ENCODE assay signal across 8 cellular contexts in the genomic region with DNA sequence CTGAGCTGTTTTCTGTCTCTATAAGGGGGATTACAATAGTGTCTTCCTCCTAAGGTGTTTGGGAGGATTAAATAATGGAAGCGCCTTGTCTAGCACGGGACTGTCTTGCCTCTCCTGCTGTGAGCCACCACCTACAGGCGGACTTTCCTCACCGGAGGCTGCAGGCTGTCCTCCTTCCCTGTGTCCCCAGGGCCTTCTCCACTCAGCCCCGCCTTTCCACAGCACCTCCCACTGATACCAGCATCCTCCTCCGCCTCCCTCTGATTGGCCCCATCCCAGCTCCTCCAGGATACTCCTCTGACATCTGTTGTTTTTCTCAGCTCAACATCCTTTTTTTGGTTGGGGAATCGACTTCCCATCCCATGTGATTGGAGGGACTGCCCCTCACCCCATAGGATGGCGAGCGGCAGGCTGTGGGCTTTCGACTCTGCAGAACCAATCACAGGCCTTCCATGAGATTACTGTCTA. TPM values are rescaled to one million over a fixed set of nuclear protein-coding genes. Genes with fewer than 3 reads are reported as not detected.
DNase-seq lines count a peak whose midpoint lies in the region; ATAC-seq, FAIRE-seq and TF ChIP-seq lines count a peak whose summit lies in the region.

No MANE protein-coding gene starts in this region.

- BruUV-seq in OCI-LY7 (replicated peaks; lab: Mats Ljungman, UMichigan), result TSS peak; percentile 80

- peak overlapping the region; percentile 26 for H3K27ac ChIP-seq in OCI-LY7 (ENCODE audit: low read depth, low read length, poor library complexity, severe bottlenecking)
- H3K27ac ChIP-seq in urinary bladder (ENCODE audit: low read depth), result no peak overlapping the region

- DNase-seq in GM04504 (ENCODE audit: low read depth) (peak; percentile 71), OCI-LY7 (ENCODE audit: low spot score) (peak; percentile 42), frontal cortex (ENCODE audit: low spot score in 2 of 2) (peak; percentile 48 to 67), nephron progenitor cell (peak; percentile 49), NK-92 (lab: John Stamatoyannopoulos, UW; ENCODE audit: unreplicated experiment) (no peak)
- peak; percentile 27 for DNase-seq in activated naive CD4-positive, alpha-beta T cell treated with anti-CD3 and anti-CD28 coated beads, Interleukin-2, amount 50 U/mL, for 16 hours

- intact Hi-C loops in OCI-LY7 (cut with micrococcal nuclease; ENCODE audit: unreplicated experiment), result loop anchor here (1.0 to 10.0 kb wide), 6 partner anchors 46 to 267 kb away; a partner anchor contains a TSS

- H3K79me2 ChIP-seq in OCI-LY7 (ENCODE audit: insufficient read depth, low read depth, low read length), result peaks cover 5% of the 10 kb centered on the region; the same call in 1 of the 2 replicates

- H2AFZ ChIP-seq in OCI-LY7 (ENCODE audit: low read length), result peak overlapping the region; percentile 62; the same call in 1 of the 2 replicates

- H3K27me3 Mint-ChIP-seq in nephron progenitor cell (ENCODE audit: low read depth, poor library complexity), result peaks cover 8% of the 10 kb centered on the region

- no peaks in the 10 kb centered on the region for H4K20me1 ChIP-seq in OCI-LY7 (ENCODE audit: insufficient read depth, low read length)

- no peak for FAIRE-seq in frontal cortex (lab: Jason Lieb, UNC)

- H3K36me3 Mint-ChIP-seq in nephron progenitor cell (ENCODE audit: low read depth), result no peaks in the 10 kb centered on the region

- ATAC-seq in HG03571 (IDR thresholded peaks at IDR 0.05; ENCODE audit: unreplicated experiment), result peak; percentile 3

- POLR2A ChIA-PET in OCI-LY7 (lab: Charles Lee), result interaction anchor here (0.7 to 1.6 kb wide), 11 partner anchors 8 to 356 kb away, joined by 3 to 7 read pairs (median 4); a partner anchor contains a TSS

- CTCF ChIA-PET in OCI-LY7 (lab: Charles Lee; ENCODE audit: unreplicated experiment), result interaction anchor here (0.5 kb wide), 1 partner anchor 22 kb away, joined by 3 read pairs; no protein-coding TSS in a partner anchor

- H3K4me1 Mint-ChIP-seq in nephron progenitor cell, result peaks cover 34% of the 10 kb centered on the region

- 22% methylated on average over 10 of the region's 10 CpGs for WGBS in urinary bladder

- peak overlapping the region; percentile 86 for H3K4me2 ChIP-seq in OCI-LY7 (ENCODE audit: low read length)

- H3K4me3 ChIP-seq in OCI-LY7 (ENCODE audit: low read depth, low read length, poor library complexity, severe bottlenecking) (peak overlapping the region; percentile 90), urinary bladder (ENCODE audit: low read depth, low read length) (peak overlapping the region; percentile 64)

- H3K4me1 ChIP-seq in OCI-LY7 (ENCODE audit: insufficient read depth, low read length, poor library complexity, severe bottlenecking), result peaks cover 29% of the 10 kb centered on the region
- no peaks in the 10 kb centered on the region for H3K4me1 ChIP-seq in urinary bladder (ENCODE audit: insufficient read depth)

- H3K9me3 ChIP-seq in OCI-LY7 (ENCODE audit: low read length), result no peaks in the 10 kb centered on the region

- no peaks in the 10 kb centered on the region for H3K9me3 Mint-ChIP-seq in nephron progenitor cell

- peak overlapping the region; percentile 9 for H3K27ac Mint-ChIP-seq in nephron progenitor cell

- H3K9me2 ChIP-seq in OCI-LY7 (ENCODE audit: insufficient read depth, low read length), result no peaks in the 10 kb centered on the region

- peak overlapping the region; percentile 82 for H3K4me3 Mint-ChIP-seq in nephron progenitor cell

- H3K36me3 ChIP-seq in OCI-LY7 (ENCODE audit: insufficient read depth, low read length), result no peaks in the 10 kb centered on the region; the same call in 1 of the 2 replicates
- H3K36me3 ChIP-seq in urinary bladder (ENCODE audit: insufficient read depth), result no peaks in the 10 kb centered on the region

- TF ChIP-seq CTCF in OCI-LY7 (conservative IDR thresholded peaks at IDR 0.05; ENCODE audit: low read length) (0 out of 2 replicates have a peak, but pooled peaks have one; percentile 24), nephron progenitor cell (IDR thresholded peaks at IDR 0.05) (no peak)

RNA-seq across cellular contexts. Expression of a gene that starts 0.9 kb away (rescaled TPM):
- total RNA-seq in OCI-LY7 (2014; rRNA removed; shearing (Covaris generic)), result 29.0 and 56.8 TPM in 2 replicates
- 37.0 and 40.0 TPM in 2 replicates for total RNA-seq in OCI-LY7 (2022)
- 1.2 TPM for total RNA-seq in frontal cortex
- 6.3 TPM for total RNA-seq in urinary bladder
- 35.5 TPM for polyA plus RNA-seq in urinary bladder

RNA-seq across cellular contexts. Expression of a gene that starts 22.5 kb away (rescaled TPM):
- 0.88 and 1.5 TPM in 2 replicates for total RNA-seq in OCI-LY7 (2014; rRNA removed; shearing (Covaris generic))
- total RNA-seq in OCI-LY7 (2022) (3.3 and 4.6 TPM in 2 replicates), frontal cortex (0.41 TPM), urinary bladder (2.4 TPM)
- polyA plus RNA-seq in urinary bladder, result 9.5 TPM

RNA-seq across cellular contexts. Expression of a gene that starts 35.8 kb away (rescaled TPM):
- total RNA-seq in OCI-LY7 (2014; rRNA removed; shearing (Covaris generic)), result 598 and 1,041 TPM in 2 replicates
- total RNA-seq in OCI-LY7 (2022) (686 and 701 TPM in 2 replicates), frontal cortex (846 TPM), urinary bladder (382 TPM)
- polyA plus RNA-seq in urinary bladder, result 157 TPM

RNA-seq across cellular contexts. Expression of a gene that starts 46.9 kb away (rescaled TPM):
- total RNA-seq in OCI-LY7 (2014; rRNA removed; shearing (Covaris generic)), result 6.9 and 11.0 TPM in 2 replicates
- total RNA-seq in OCI-LY7 (2022) (15.1 and 20.0 TPM in 2 replicates), frontal cortex (20.4 TPM), urinary bladder (15.9 TPM)
- polyA plus RNA-seq in urinary bladder, result 51.8 TPM
